Comparison of ENCODE assay signal across 14 cellular contexts in the genomic region with DNA sequence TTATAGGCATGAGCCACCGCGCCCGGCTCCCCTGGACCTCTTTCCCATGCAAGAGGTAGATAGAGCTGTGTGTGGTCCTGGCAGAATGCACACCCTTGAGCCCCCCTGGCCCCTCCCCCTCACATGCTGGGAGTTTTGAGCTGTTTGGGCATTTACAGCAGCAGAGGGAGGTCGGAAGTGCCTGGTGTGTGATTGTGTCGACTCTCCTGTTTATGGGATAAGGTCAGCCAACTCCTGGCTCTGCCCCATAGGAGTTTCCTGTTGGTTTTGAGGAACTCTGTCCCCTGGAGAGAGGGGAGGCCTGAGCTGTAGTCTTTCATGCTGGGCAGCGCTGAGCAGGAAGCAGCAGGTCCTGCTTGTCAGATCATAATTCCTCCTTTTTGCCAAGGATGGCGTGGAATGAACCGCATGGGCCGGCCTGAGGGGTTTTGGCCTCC. TPM values are rescaled to one million over a fixed set of nuclear protein-coding genes. Genes with fewer than 3 reads are reported as not detected.
DNase-seq lines count a peak whose midpoint lies in the region; ATAC-seq, FAIRE-seq and TF ChIP-seq lines count a peak whose summit lies in the region.
"Had no signal": no experiment of that assay in that cellular context is flagged by ENCODE, and none has a peak within 500 bp of the region (broad histone marks: within the 10 kb centered on the region; RNA-seq: fewer than 3 reads in every experiment).

No MANE protein-coding gene starts in this region.

- peaks cover 7 to 28% (median 19%) of the 10 kb centered on the region in 4 donors for H3K36me3 ChIP-seq in liver (ENCODE audit: control insufficient read depth in 4 of 4, insufficient read depth in 3 of 4, low read depth in 1 of 4, low read length in 3 of 4)
- peaks cover 0 to 17% (median 9%) of the 10 kb centered on the region in 4 donors for H3K36me3 ChIP-seq in right lobe of liver
- peaks cover 3 to 20% (median 12%) of the 10 kb centered on the region in 4 experiments for H3K36me3 ChIP-seq in H1 (ENCODE audit: control insufficient read depth in 2 of 4, insufficient read depth in 4 of 4, low read length in 3 of 4)
- H3K36me3 ChIP-seq in mucosa of stomach (ENCODE audit: control insufficient read depth, insufficient read depth, low read length), result peaks cover 5% of the 10 kb centered on the region

- H3K4me3 ChIP-seq in liver (ENCODE audit: low read depth in 1 of 3, low read length in 3 of 3) (no peak overlapping the region), right lobe of liver (no peak overlapping the region), H1 (ENCODE audit: extremely low read depth in 1 of 4, insufficient read depth in 2 of 4, low read depth in 3 of 4, low read length in 4 of 4) (peak overlapping the region in 1 of 4 experiments; percentile 1; a peak in 1 of 8 replicates), mucosa of stomach (ENCODE audit: low read length) (no peak overlapping the region)
- H3K4me3 ChIP-seq: cardiac muscle cell, K562 had no signal

- TF ChIP-seq POLR2A in right lobe of liver (IDR thresholded peaks at IDR 0.05) (no peak), H1 (IDR thresholded peaks at IDR 0.05; ENCODE audit: control extremely low read depth in 1 of 2, low read depth in 2 of 2, low read length in 2 of 2) (no peak)

- H3K9ac ChIP-seq in liver (ENCODE audit: low read depth in 1 of 2, low read length in 2 of 2), result no peak overlapping the region
- peak overlapping the region in 1 of 4 experiments; percentile 21; a peak in 2 of 7 replicates for H3K9ac ChIP-seq in H1 (replicated peaks in 1 of 4; ENCODE audit: extremely low read depth in 1 of 4, low read depth in 3 of 4, low read length in 3 of 4)
- H3K9ac ChIP-seq in mucosa of stomach (ENCODE audit: low read length), result peak overlapping the region; percentile 23

- peaks cover 19 to 92% of the 10 kb centered on the region in 2 experiments for H3K79me2 ChIP-seq in H1 (ENCODE audit: control insufficient read depth in 1 of 2, insufficient read depth in 2 of 2, low read length in 2 of 2)

- H3K27ac ChIP-seq in liver (ENCODE audit: low read depth in 1 of 2, low read length in 2 of 2), result peak overlapping the region in 1 of 2 donors; percentile 13
- H3K27ac ChIP-seq in right lobe of liver, result no peak overlapping the region
- H3K27ac ChIP-seq in H1 (ENCODE audit: low read depth, low read length), result peak overlapping the region; percentile 64; the same call in 1 of the 2 replicates
- H3K27ac ChIP-seq: cardiac muscle cell had no signal

- peaks cover under 1% of the 10 kb centered on the region for H3K23me2 ChIP-seq in H1 (ENCODE audit: low read depth, low read length)

- H2BK20ac ChIP-seq in H1 (ENCODE audit: low read length), result peak overlapping the region; percentile 66; the same call in 1 of the 2 replicates

- CTCF ChIA-PET in H1 (lab: Charles Lee; ENCODE audit: partially characterized antibody), result interaction anchor here (1.0 to 3.0 kb wide), 7 partner anchors 9 to 40 kb away, joined by 3 to 24 read pairs (median 4); no protein-coding TSS in a partner anchor

- FAIRE-seq in H1 (lab: Jason Lieb, UNC), result no peak
- FAIRE-seq: K562 had no signal

- peak overlapping the region; percentile 66; the same call in 1 of the 2 replicates for H4K8ac ChIP-seq in H1 (ENCODE audit: extremely low read depth, insufficient read depth, low read length)

- H3K4me1 ChIP-seq in liver (ENCODE audit: control insufficient read depth in 4 of 4, insufficient read depth in 4 of 4, low read length in 3 of 4) (peaks cover 13 to 48% (median 27%) of the 10 kb centered on the region in 4 donors), right lobe of liver (peaks cover 0 to 29% (median 5%) of the 10 kb centered on the region in 4 donors), H1 (replicated peaks in 1 of 4; ENCODE audit: control insufficient read depth in 3 of 4, insufficient read depth in 4 of 4, low read length in 3 of 4) (peaks cover 6 to 36% (median 21%) of the 10 kb centered on the region in 4 experiments), mucosa of stomach (ENCODE audit: control insufficient read depth, insufficient read depth, low read length) (peaks cover 59% of the 10 kb centered on the region)

- H2AK5ac ChIP-seq in H1 (ENCODE audit: low read depth, low read length), result peak overlapping the region; percentile 99

- H4K5ac ChIP-seq in H1 (ENCODE audit: insufficient read length, low read depth, low read length), result no peak overlapping the region

- no peaks in the 10 kb centered on the region for H3K27me3 ChIP-seq in liver (ENCODE audit: control insufficient read depth in 4 of 4, insufficient read depth in 4 of 4, low read length in 3 of 4)
- no peaks in the 10 kb centered on the region for H3K27me3 ChIP-seq in right lobe of liver
- no peaks in the 10 kb centered on the region for H3K27me3 ChIP-seq in H1 (replicated peaks in 1 of 4; ENCODE audit: control insufficient read depth in 3 of 4, extremely low read depth in 1 of 4, insufficient read depth in 3 of 4, low read length in 3 of 4)
- H3K27me3 ChIP-seq in mucosa of stomach (ENCODE audit: control insufficient read depth, insufficient read depth, low read length), result no peaks in the 10 kb centered on the region
- H3K27me3 ChIP-seq: cardiac muscle cell had no signal

- no peak for TF ChIP-seq CTCF in liver (IDR thresholded peaks at IDR 0.05; ENCODE audit: low read depth, low read length, missing input control)
- TF ChIP-seq CTCF in right lobe of liver (IDR thresholded peaks at IDR 0.05), result no peak
- no peak for TF ChIP-seq CTCF in H1 (IDR thresholded peaks at IDR 0.05; ENCODE audit: control extremely low read depth in 1 of 3, insufficient read depth in 1 of 3, low read depth in 1 of 3, low read length in 3 of 3)

- H2BK5ac ChIP-seq in H1 (ENCODE audit: low read depth, low read length), result peak overlapping the region; percentile 97; the same call in 1 of the 2 replicates

- no peak overlapping the region for H3K4ac ChIP-seq in H1 (replicated peaks; ENCODE audit: insufficient read length, low read depth, low read length)

- 68% methylated on average over 9 of the region's 9 CpGs for WGBS in liver
- 32% methylated on average over 5 of the region's 9 CpGs for WGBS in right lobe of liver (ENCODE audit: insufficient coverage, low coverage, low lambda C conversion rate, missing lambda C conversion rate)
- WGBS in H1 (ENCODE audit: extremely low coverage in 1 of 2, insufficient coverage in 1 of 2, insufficient read length in 1 of 2, insufficient replicate concordance in 2 of 2, low coverage in 1 of 2, low lambda C conversion rate in 2 of 2, missing lambda C conversion rate in 1 of 2), 2 experiments, result 26% methylated on average over 9 of the region's 9 CpGs; no CpG with 5 or more reads in 1 of the 2 experiments

- H3K14ac ChIP-seq in H1 (ENCODE audit: insufficient read length), result no peak overlapping the region

- DNase-seq in right lobe of liver (no peak), H1 (ENCODE audit: low read depth in 1 of 2, low spot score in 2 of 2) (peak; percentile 70 to 81), NCI-H1436 treated with DMSO at 0.1 percent for 48 hours (lab: John Stamatoyannopoulos, UW) (no peak)
- no peak for DNase-seq in stimulated activated CD4-positive, alpha-beta T cell treated with anti-CD3 and anti-CD28 coated beads, Interleukin-4, amount 100 ng/mL, for 1 hour
- DNase-seq: activated CD8-positive, alpha-beta memory T cell treated with anti-CD3 and anti-CD28 coated beads, Interleukin-2, amount 10 ng/mL, durations not matched to agents 7 days and 5 days; NCI-H2227 treated with DMSO at 0.1 percent for 48 hours; stimulated activated CD8-positive, alpha-beta memory T cell treated with anti-CD3 and anti-CD28 coated beads, Interleukin-4, amount 100 ng/mL, for 48 hours had no signal

- TF ChIP-seq RAD21 in liver (IDR thresholded peaks at IDR 0.05), result peak in 1 of 2 donors; percentile 4
- TF ChIP-seq RAD21 in H1 (IDR thresholded peaks at IDR 0.05 in 1 of 2, conservative IDR thresholded peaks at IDR 0.05 in 1 of 2; ENCODE audit: low read depth in 2 of 2, low read length in 2 of 2), result peak in 1 of 2 experiments; percentile 2; a peak in 1 of 4 replicates

- peak overlapping the region; percentile 29 to 45; a peak in 3 of 4 replicates for H3K4me2 ChIP-seq in H1 (ENCODE audit: insufficient read depth in 1 of 2, low read depth in 2 of 2, low read length in 2 of 2)

- TF ChIP-seq EP300 in H1 (IDR thresholded peaks at IDR 0.05; ENCODE audit: borderline replicate concordance in 1 of 2, low read depth in 2 of 2, low read length in 2 of 2), result peak in 1 of 2 experiments; percentile 77; a peak in 1 of 3 replicates

- POLR2A ChIA-PET in H1 (lab: Charles Lee; ENCODE audit: partially characterized antibody), result interaction anchor here (0.5 to 2.4 kb wide), 17 partner anchors 8 to 281 kb away, joined by 3 to 12 read pairs (median 3); no protein-coding TSS in a partner anchor

- peaks cover 0 to 18% of the 10 kb centered on the region in 2 experiments for H4K20me1 ChIP-seq in H1 (replicated peaks in 1 of 2; ENCODE audit: control insufficient read depth in 1 of 2, insufficient read depth in 2 of 2, low read length in 2 of 2)

- no peak overlapping the region for H3K18ac ChIP-seq in H1 (ENCODE audit: extremely low read depth, low read length)

- peak overlapping the region; percentile 47; the same call in 1 of the 2 replicates for H2BK15ac ChIP-seq in H1 (ENCODE audit: low read length)

- no peak overlapping the region for H2BK120ac ChIP-seq in H1 (replicated peaks; ENCODE audit: low read depth, low read length)

- H4K91ac ChIP-seq in H1 (replicated peaks; ENCODE audit: insufficient read length, low read length), result peak overlapping the region; percentile 98

- H3K9me3 ChIP-seq in liver (ENCODE audit: control insufficient read depth in 4 of 4, low read length in 3 of 4), result no peaks in the 10 kb centered on the region
- no peaks in the 10 kb centered on the region for H3K9me3 ChIP-seq in right lobe of liver
- H3K9me3 ChIP-seq in H1 (ENCODE audit: insufficient read depth in 2 of 2, low read depth in 1 of 2, low read length in 1 of 2), result no peaks in the 10 kb centered on the region
- H3K9me3 ChIP-seq in mucosa of stomach (ENCODE audit: control insufficient read depth, low read length), result no peaks in the 10 kb centered on the region

- peaks cover 32% of the 10 kb centered on the region for H3K79me1 ChIP-seq in H1 (ENCODE audit: low read depth, low read length)

- H3K56ac ChIP-seq in H1 (replicated peaks; ENCODE audit: insufficient read length, low read depth, low read length), result no peak overlapping the region

- ATAC-seq in right lobe of liver, result no peak
- no peak for ATAC-seq in GM21515 (IDR thresholded peaks at IDR 0.05; ENCODE audit: unreplicated experiment)
- no peak for ATAC-seq in GM19328 (IDR thresholded peaks at IDR 0.05; ENCODE audit: unreplicated experiment)
- ATAC-seq: activated CD8-positive, alpha-beta memory T cell treated with anti-CD3 and anti-CD28 coated beads, Interleukin-2, amount 10 ng/mL, durations not matched to agents 7 days and 5 days; K562; sciatic nerve had no signal

- no peak overlapping the region for H3K23ac ChIP-seq in H1 (ENCODE audit: insufficient read length)

- 0 out of 2 replicates have a peak overlapping the region, but pooled peaks have one; percentile 98 for H2BK12ac ChIP-seq in H1 (ENCODE audit: low read depth, low read length)

- H2AFZ ChIP-seq in H1 (ENCODE audit: low read length), result no peak overlapping the region

- intact Hi-C loops in right lobe of liver (cut with DNase I), result no loop called here

RNA-seq across cellular contexts. Expression of a gene that starts 6.0 kb away (rescaled TPM):
- 10 to 100 TPM; 15.8 to 22.8 TPM for total RNA-seq in liver
- 10 to 100 TPM; 14.6 to 19.9 TPM for polyA plus RNA-seq in liver
- 10 to 100 TPM in 5 of 6 experiments, 1 to 10 TPM in 1; 8.6 to 46.1 (median 22.1) TPM for total RNA-seq in right lobe of liver
- total RNA-seq in H1 (2021; fragmentation: NEBNext Ultra II Directional; extraction: Animal tissue kit (Norgen Biotek cat#: 25700)), result 103 and 106 TPM in 2 replicates
- polyA plus RNA-seq in H1 (2011; rRNA removed), result 111 and 114 TPM in 2 replicates
- 84.5 TPM for polyA plus RNA-seq in H1 (2011; cell fraction: cytosol; rRNA removed)
- polyA plus RNA-seq in H1 (2011; cell fraction: nucleus; rRNA removed), result 94.4 TPM
- polyA plus RNA-seq in H1 (2012, experiment 1 of 2), result 49.6 to 86.2 TPM (median 81.7 TPM) in 4 replicates
- polyA plus RNA-seq in H1 (2012, experiment 2 of 2), result 72.4 TPM
- polyA plus RNA-seq in H1 (2013, experiment 1 of 2), result 116 TPM
- 125 TPM for polyA plus RNA-seq in H1 (2013, experiment 2 of 2)
- 141 and 144 TPM in 2 replicates for polyA minus RNA-seq in H1 (2011; rRNA and poly(A)+ RNA removed)
- 62.6 TPM for polyA minus RNA-seq in H1 (2011; cell fraction: cytosol; rRNA and poly(A)+ RNA removed)
- 53.8 TPM for polyA minus RNA-seq in H1 (2011; cell fraction: nucleus; rRNA and poly(A)+ RNA removed)

RNA-seq across cellular contexts. Expression of a gene that starts 6.2 kb away (rescaled TPM):
- total RNA-seq in liver, result 1 to 10 TPM; 6.9 to 8.1 TPM
- 1 to 10 TPM; 3.8 to 8.0 TPM for polyA plus RNA-seq in liver
- total RNA-seq in right lobe of liver, result 10 to 100 TPM in 4 of 6 experiments, 1 to 10 TPM in 2; 7.2 to 12.7 (median 10.4) TPM
- 28.5 and 30.4 TPM in 2 replicates for total RNA-seq in H1 (2021; fragmentation: NEBNext Ultra II Directional; extraction: Animal tissue kit (Norgen Biotek cat#: 25700))
- polyA plus RNA-seq in H1 (2011; rRNA removed), result 42.2 and 56.6 TPM in 2 replicates
- polyA plus RNA-seq in H1 (2011; cell fraction: cytosol; rRNA removed), result 49.2 TPM
- polyA plus RNA-seq in H1 (2011; cell fraction: nucleus; rRNA removed), result 133 TPM
- polyA plus RNA-seq in H1 (2012, experiment 1 of 2), result 24.5 to 34.8 TPM (median 33.7 TPM) in 4 replicates
- 46.6 TPM for polyA plus RNA-seq in H1 (2012, experiment 2 of 2)
- polyA plus RNA-seq in H1 (2013, experiment 1 of 2), result 20.9 TPM
- polyA plus RNA-seq in H1 (2013, experiment 2 of 2), result 20.5 TPM
- 21.4 and 28.1 TPM in 2 replicates for polyA minus RNA-seq in H1 (2011; rRNA and poly(A)+ RNA removed)
- polyA minus RNA-seq in H1 (2011; cell fraction: cytosol; rRNA and poly(A)+ RNA removed), result 15.2 TPM
- 14.7 TPM for polyA minus RNA-seq in H1 (2011; cell fraction: nucleus; rRNA and poly(A)+ RNA removed)

RNA-seq across cellular contexts. Expression of a gene that starts 32.9 kb away (rescaled TPM):
- total RNA-seq in liver (10 to 100 TPM in 1 of 2 donors, 1 to 10 TPM in 1; 9.2 to 28.4 TPM), right lobe of liver (10 to 100 TPM; 14.0 to 69.7 (median 38.2) TPM)
- polyA plus RNA-seq in liver (10 to 100 TPM; 34.2 to 72.8 TPM), H1 (2011; rRNA removed) (25.6 and 33.2 TPM in 2 replicates)
- total RNA-seq in H1 (2021; fragmentation: NEBNext Ultra II Directional; extraction: Animal tissue kit (Norgen Biotek cat#: 25700)), result 14.1 and 18.1 TPM in 2 replicates
- 27.0 TPM for polyA plus RNA-seq in H1 (2011; cell fraction: cytosol; rRNA removed)
- 47.0 TPM for polyA plus RNA-seq in H1 (2011; cell fraction: nucleus; rRNA removed)
- polyA plus RNA-seq in H1 (2012, experiment 1 of 2), result 15.4 to 23.4 TPM (median 22.4 TPM) in 4 replicates
- polyA plus RNA-seq in H1 (2012, experiment 2 of 2), result 20.9 TPM
- polyA plus RNA-seq in H1 (2013, experiment 1 of 2), result 15.8 TPM
- polyA plus RNA-seq in H1 (2013, experiment 2 of 2), result 15.1 TPM
- 12.7 and 23.7 TPM in 2 replicates for polyA minus RNA-seq in H1 (2011; rRNA and poly(A)+ RNA removed)
- polyA minus RNA-seq in H1 (2011; cell fraction: cytosol; rRNA and poly(A)+ RNA removed), result 16.1 TPM
- polyA minus RNA-seq in H1 (2011; cell fraction: nucleus; rRNA and poly(A)+ RNA removed), result 15.4 TPM

RNA-seq across cellular contexts. Expression of a gene that starts 58.3 kb away (rescaled TPM):
- total RNA-seq in liver (10 to 100 TPM in 1 of 2 donors, 1 to 10 TPM in 1; 9.0 to 13.7 TPM), right lobe of liver (10 to 100 TPM; 14.5 to 37.8 (median 24.5) TPM)
- polyA plus RNA-seq in liver (10 to 100 TPM; 15.3 to 30.1 TPM), H1 (2011; rRNA removed) (69.2 and 100 TPM in 2 replicates)
- 73.4 and 77.8 TPM in 2 replicates for total RNA-seq in H1 (2021; fragmentation: NEBNext Ultra II Directional; extraction: Animal tissue kit (Norgen Biotek cat#: 25700))
- 55.2 TPM for polyA plus RNA-seq in H1 (2011; cell fraction: cytosol; rRNA removed)
- 108 TPM for polyA plus RNA-seq in H1 (2011; cell fraction: nucleus; rRNA removed)
- polyA plus RNA-seq in H1 (2012, experiment 1 of 2), result 46.8 to 62.2 TPM (median 51.5 TPM) in 4 replicates
- polyA plus RNA-seq in H1 (2012, experiment 2 of 2), result 32.7 TPM
- polyA plus RNA-seq in H1 (2013, experiment 1 of 2), result 21.3 TPM
- 20.5 TPM for polyA plus RNA-seq in H1 (2013, experiment 2 of 2)
- 42.9 and 47.9 TPM in 2 replicates for polyA minus RNA-seq in H1 (2011; rRNA and poly(A)+ RNA removed)
- polyA minus RNA-seq in H1 (2011; cell fraction: cytosol; rRNA and poly(A)+ RNA removed), result 30.8 TPM
- 58.3 TPM for polyA minus RNA-seq in H1 (2011; cell fraction: nucleus; rRNA and poly(A)+ RNA removed)

RNA-seq across cellular contexts. Expression of a gene that starts 59.5 kb away (rescaled TPM):
- total RNA-seq in liver, result 10 to 100 TPM; 10.0 to 13.4 TPM
- polyA plus RNA-seq in liver, result 10 to 100 TPM in 1 of 2 donors, 1 to 10 TPM in 1; 9.5 to 15.3 TPM
- total RNA-seq in right lobe of liver, result 10 to 100 TPM in 2 of 6 experiments, 1 to 10 TPM in 4; 6.6 to 17.3 (median 8.4) TPM
- 17.2 and 18.8 TPM in 2 replicates for total RNA-seq in H1 (2021; fragmentation: NEBNext Ultra II Directional; extraction: Animal tissue kit (Norgen Biotek cat#: 25700))
- polyA plus RNA-seq in H1 (2011; rRNA removed), result 39.1 and 44.3 TPM in 2 replicates
- polyA plus RNA-seq in H1 (2011; cell fraction: cytosol; rRNA removed), result 26.5 TPM
- 32.5 TPM for polyA plus RNA-seq in H1 (2011; cell fraction: nucleus; rRNA removed)
- 17.6 to 21.5 TPM (median 20.6 TPM) in 4 replicates for polyA plus RNA-seq in H1 (2012, experiment 1 of 2)
- 21.4 TPM for polyA plus RNA-seq in H1 (2012, experiment 2 of 2)
- 33.1 TPM for polyA plus RNA-seq in H1 (2013, experiment 1 of 2)
- polyA plus RNA-seq in H1 (2013, experiment 2 of 2), result 34.1 TPM
- 45.1 and 47.0 TPM in 2 replicates for polyA minus RNA-seq in H1 (2011; rRNA and poly(A)+ RNA removed)
- 15.6 TPM for polyA minus RNA-seq in H1 (2011; cell fraction: cytosol; rRNA and poly(A)+ RNA removed)
- 28.9 TPM for polyA minus RNA-seq in H1 (2011; cell fraction: nucleus; rRNA and poly(A)+ RNA removed)

Comparison
In these comparisons a context has a peak if more than half of its experiments do, and no peak if none do; other contexts are left out.
1. DNase-seq: peak in H1 (2 of 2); none in right lobe of liver (0 of 3), NCI-H1436 treated with DMSO at 0.1 percent for 48 hours (single experiment) and stimulated activated CD4-positive, alpha-beta T cell treated with anti-CD3 and anti-CD28 coated beads, Interleukin-4, amount 100 ng/mL, for 1 hour (single experiment).